Comparison of ENCODE assay signal across 8 cellular contexts in the genomic region with DNA sequence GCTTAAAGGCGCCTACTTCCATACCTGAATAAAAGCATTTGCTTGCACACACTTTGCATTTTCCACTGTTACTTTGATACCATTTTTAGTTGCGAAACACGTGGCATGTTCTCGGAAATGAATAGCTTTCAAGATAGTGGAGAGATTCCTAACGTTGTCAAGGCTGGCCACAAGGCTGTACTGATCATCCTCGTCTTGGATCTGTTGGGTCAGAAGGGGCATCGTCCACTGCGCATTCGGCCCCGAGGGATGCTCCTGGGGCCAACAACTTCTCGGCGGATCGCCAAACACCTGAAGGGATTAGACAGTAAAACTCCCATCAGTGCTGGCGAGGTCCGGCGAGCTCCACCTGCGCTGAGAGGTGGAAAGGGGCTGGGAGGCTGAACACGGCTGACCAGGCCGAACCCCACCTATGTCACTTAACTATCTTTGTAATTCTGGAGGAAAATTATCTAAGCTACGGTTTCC. TPM values are rescaled to one million over a fixed set of nuclear protein-coding genes. Genes with fewer than 3 reads are reported as not detected.
DNase-seq lines count a peak whose midpoint lies in the region; ATAC-seq and TF ChIP-seq lines count a peak whose summit lies in the region.

No MANE protein-coding gene starts in this region.

- intact Hi-C loops in A673 (cut with micrococcal nuclease; ENCODE audit: unreplicated experiment) (no loop called here), dorsolateral prefrontal cortex (cut with DNase I) (loop anchor here (1.0 to 10.0 kb wide), 2 partner anchors 15 to 1470 kb away; a partner anchor contains a TSS), uterus (cut with DNase I; ENCODE audit: low total_unique reads) (no loop called here)

- no peak for TF ChIP-seq POLR2A in Peyer's patch (IDR thresholded peaks at IDR 0.05)
- TF ChIP-seq POLR2A in uterus (IDR thresholded peaks at IDR 0.05) = no peak

- CTCF ChIA-PET in A673 (lab: Charles Lee) = no interaction called here

- TF ChIP-seq CTCF in A673 (conservative IDR thresholded peaks at IDR 0.05; ENCODE audit: low read depth, low read length) = no peak
- no peak for TF ChIP-seq CTCF in Peyer's patch (IDR thresholded peaks at IDR 0.05)
- TF ChIP-seq CTCF in dorsolateral prefrontal cortex (IDR thresholded peaks at IDR 0.05 in 54 of 56, conservative IDR thresholded peaks at IDR 0.05 in 2 of 56; ENCODE audit: low read depth in 1 of 56, partially characterized antibody in 56 of 56) = no peak
- no peak for TF ChIP-seq CTCF in uterus (IDR thresholded peaks at IDR 0.05)

- POLR2A ChIA-PET in A673 (lab: Charles Lee; ENCODE audit: low non-redundant PET) = no interaction called here

- H3K27me3 ChIP-seq in A673 (replicated peaks; ENCODE audit: insufficient read depth, low read depth, low read length, poor library complexity) (no peaks in the 10 kb centered on the region), Peyer's patch (no peaks in the 10 kb centered on the region), dorsolateral prefrontal cortex (no peaks in the 10 kb centered on the region), uterus (no peaks in the 10 kb centered on the region)

- peak overlapping the region; percentile 89 for H3K27ac ChIP-seq in A673 (ENCODE audit: low read depth, low read length, poor library complexity, severe bottlenecking)
- H3K27ac ChIP-seq in Peyer's patch = peak overlapping the region; percentile 78 to 90 (median 88)
- H3K27ac ChIP-seq in dorsolateral prefrontal cortex = peak overlapping the region in 58 of 59 donors; percentile 6 to 96 (median 86)
- peak overlapping the region; percentile 86 for H3K27ac ChIP-seq in mesodermal cell (ENCODE audit: low read depth, low read length, severe bottlenecking)
- peak overlapping the region; percentile 83 to 89 for H3K27ac ChIP-seq in uterus

- BruUV-seq in A673 (replicated peaks; lab: Mats Ljungman, UMichigan) = no TSS peak

- DNase-seq in A673 (ENCODE audit: low spot score) (peak; percentile 21), Peyer's patch (peak; percentile 21 to 60 (median 54)), dorsolateral prefrontal cortex (peak in 4 of 10 donors; percentile 15 to 53 (median 38)), uterus (peak; percentile 26 to 35), KG1 (lab: John Stamatoyannopoulos, UW) (no peak)

- H3K9me3 ChIP-seq in A673 (ENCODE audit: low read depth, low read length, poor library complexity, severe bottlenecking) (no peaks in the 10 kb centered on the region), Peyer's patch (no peaks in the 10 kb centered on the region), mesodermal cell (ENCODE audit: control insufficient read depth, low read length) (no peaks in the 10 kb centered on the region), uterus (no peaks in the 10 kb centered on the region)

- H3K36me3 ChIP-seq in A673 (ENCODE audit: insufficient read depth, low read length, poor library complexity, severe bottlenecking) (peaks cover 48% of the 10 kb centered on the region), Peyer's patch (peaks cover 0 to 21% (median 0%) of the 10 kb centered on the region in 3 donors), mesodermal cell (ENCODE audit: control insufficient read depth, insufficient read depth, low read length) (peaks cover 38% of the 10 kb centered on the region), uterus (no peaks in the 10 kb centered on the region)

- H3K4me1 ChIP-seq in A673 (ENCODE audit: insufficient read depth, low read length, poor library complexity, severe bottlenecking) = peaks cover 15% of the 10 kb centered on the region
- peaks cover 0 to 27% (median 13%) of the 10 kb centered on the region in 4 donors for H3K4me1 ChIP-seq in Peyer's patch
- peaks cover 7% of the 10 kb centered on the region for H3K4me1 ChIP-seq in mesodermal cell (ENCODE audit: control insufficient read depth, insufficient read depth, low read length, poor library complexity, severe bottlenecking)
- H3K4me1 ChIP-seq in uterus = peaks cover 7 to 10% of the 10 kb centered on the region in 2 donors

- H3K4me3 ChIP-seq in A673 (ENCODE audit: low read depth, low read length, poor library complexity, severe bottlenecking) (peak overlapping the region; percentile 87), Peyer's patch (peak overlapping the region; percentile 77 to 96 (median 86)), dorsolateral prefrontal cortex (peak overlapping the region; percentile 65 to 100 (median 94)), mesodermal cell (ENCODE audit: extremely low read depth, insufficient read depth, low read length, poor library complexity, severe bottlenecking) (peak overlapping the region; percentile 82), uterus (peak overlapping the region; percentile 60 to 99)

- ATAC-seq in GM18520 (IDR thresholded peaks at IDR 0.05; ENCODE audit: unreplicated experiment) = peak; percentile 2
- ATAC-seq in HG03025 (IDR thresholded peaks at IDR 0.05; ENCODE audit: low FRiP score, unreplicated experiment) = peak; percentile 6

- WGBS in mesodermal cell (ENCODE audit: insufficient coverage in 2 of 2), 2 experiments = 1 to 2% methylated on average over 14 to 16 of the region's 20 CpGs

RNA-seq across cellular contexts. Expression of a gene that starts 0.6 kb away (rescaled TPM):
- total RNA-seq in A673 (2021) (38.5 and 40.8 TPM in 2 replicates), Peyer's patch (10 to 100 TPM in 3 of 4 donors, 1 to 10 TPM in 1; 9.5 to 33.0 (median 14.5) TPM), dorsolateral prefrontal cortex (10 to 100 TPM; 11.2 to 31.2 (median 21.8) TPM), uterus (10 to 100 TPM in 3 of 4 donors, 1 to 10 TPM in 1; 5.1 to 36.2 (median 25.0) TPM)
- polyA plus RNA-seq in mesodermal cell (2013, experiment 1 of 2) = 22.5 TPM
- 23.7 TPM for polyA plus RNA-seq in mesodermal cell (2013, experiment 2 of 2)

RNA-seq across cellular contexts. Expression of a gene that starts 0.8 kb away (rescaled TPM):
- 84.8 and 93.3 TPM in 2 replicates for total RNA-seq in A673 (2021)
- total RNA-seq in Peyer's patch = 10 to 100 TPM in 2 of 4 donors, 1 to 10 TPM in 2; 4.3 to 23.1 (median 12.3) TPM
- total RNA-seq in dorsolateral prefrontal cortex = 10 to 100 TPM in 119 of 120 experiments, 1 to 10 TPM in 1; 9.9 to 27.7 (median 18.0) TPM
- 34.2 TPM for polyA plus RNA-seq in mesodermal cell (2013, experiment 1 of 2)
- polyA plus RNA-seq in mesodermal cell (2013, experiment 2 of 2) = 40.7 TPM
- total RNA-seq in uterus = 10 to 100 TPM in 3 of 4 donors, 1 to 10 TPM in 1; 6.4 to 46.0 (median 28.6) TPM

RNA-seq across cellular contexts. Expression of a gene that starts 14.7 kb away (rescaled TPM):
- 48.7 and 55.0 TPM in 2 replicates for total RNA-seq in A673 (2021)
- total RNA-seq in Peyer's patch = 10 to 100 TPM; 17.5 to 64.4 (median 32.2) TPM
- 10 to 100 TPM; 26.8 to 56.6 (median 37.3) TPM for total RNA-seq in dorsolateral prefrontal cortex
- polyA plus RNA-seq in mesodermal cell (2013, experiment 1 of 2) = 56.8 TPM
- polyA plus RNA-seq in mesodermal cell (2013, experiment 2 of 2) = 61.4 TPM
- total RNA-seq in uterus = 10 to 100 TPM; 15.9 to 55.4 (median 44.0) TPM

Comparison
In these comparisons a context has a peak if more than half of its experiments do, and no peak if none do; other contexts are left out.
1. intact Hi-C loops: an anchor here in dorsolateral prefrontal cortex (1.0 to 10.0 kb wide); none called in A673 and uterus.